ENCODE assay signal across 8 cellular contexts in the genomic region with DNA sequence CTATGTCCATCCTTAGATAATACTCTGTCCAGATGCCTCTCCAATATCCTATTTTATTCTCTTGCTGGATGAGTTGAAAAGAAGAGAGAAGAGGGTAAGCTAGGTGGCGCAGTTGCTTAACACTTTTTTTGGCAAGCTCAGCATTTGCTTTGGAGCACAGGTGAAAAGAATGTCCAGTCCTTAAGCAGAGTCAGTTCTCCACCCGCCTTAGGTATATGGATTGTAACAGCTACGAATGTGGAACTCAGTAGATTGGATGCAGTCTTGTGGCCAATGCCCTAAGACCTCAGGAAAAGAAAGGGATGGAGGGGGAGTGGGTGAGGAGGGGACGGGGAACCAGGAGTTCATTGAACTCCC.
DNase-seq lines count a peak whose midpoint lies in the region; ATAC-seq and TF ChIP-seq lines count a peak whose summit lies in the region.

No MANE protein-coding gene starts in this region.

- TF ChIP-seq CTCF in esophagus muscularis mucosa (IDR thresholded peaks at IDR 0.05) (peak; percentile 39 to 54 (median 44)), thyroid gland (IDR thresholded peaks at IDR 0.05) (peak in 5 of 6 experiments; percentile 22 to 75 (median 63))

- no peak overlapping the region for H3K27ac ChIP-seq in esophagus muscularis mucosa (replicated peaks in 1 of 4)
- peak overlapping the region in 2 of 3 donors; percentile 53 to 55 for H3K27ac ChIP-seq in thyroid gland

- TF ChIP-seq EP300 in esophagus muscularis mucosa (IDR thresholded peaks at IDR 0.05) = no peak

- H3K4me1 ChIP-seq in esophagus muscularis mucosa = peaks cover 13 to 17% (median 16%) of the 10 kb centered on the region in 4 donors
- peaks cover 14% of the 10 kb centered on the region for H3K4me1 ChIP-seq in mucosa of stomach (ENCODE audit: control insufficient read depth, insufficient read depth, low read length)
- H3K4me1 ChIP-seq in thyroid gland = peaks cover 0 to 4% of the 10 kb centered on the region in 2 donors

- 5% methylated on average over 4 of the region's 4 CpGs for WGBS in esophagus muscularis mucosa
- 2 to 4% methylated on average over 4 of the region's 4 CpGs for WGBS in thyroid gland, 2 donors

- H3K36me3 ChIP-seq in esophagus muscularis mucosa = no peaks in the 10 kb centered on the region
- H3K36me3 ChIP-seq in mucosa of stomach (ENCODE audit: control insufficient read depth, insufficient read depth, low read length) = no peaks in the 10 kb centered on the region
- no peaks in the 10 kb centered on the region for H3K36me3 ChIP-seq in thyroid gland

- intact Hi-C loops in esophagus muscularis mucosa (cut with DNase I) (loop anchor here (2.0 kb wide), 1 partner anchor 114 kb away; no protein-coding TSS in a partner anchor), thyroid gland (cut with DNase I) (loop anchor here (5.0 kb wide), 1 partner anchor 114 kb away; no protein-coding TSS in a partner anchor)

- H3K4me3 ChIP-seq in esophagus muscularis mucosa (peak overlapping the region; percentile 53 to 68 (median 55)), mucosa of stomach (ENCODE audit: low read length) (peak overlapping the region; percentile 40), thyroid gland (replicated peaks in 1 of 3) (peak overlapping the region; percentile 9 to 68 (median 56))

- H3K9me3 ChIP-seq in esophagus muscularis mucosa = no peaks in the 10 kb centered on the region
- no peaks in the 10 kb centered on the region for H3K9me3 ChIP-seq in mucosa of stomach (ENCODE audit: control insufficient read depth, low read length)
- H3K9me3 ChIP-seq in thyroid gland = no peaks in the 10 kb centered on the region

- ATAC-seq in GM18907 (IDR thresholded peaks at IDR 0.05; ENCODE audit: unreplicated experiment) (peak; percentile 69), HG03378 (IDR thresholded peaks at IDR 0.05; ENCODE audit: unreplicated experiment) (peak; percentile 63)

- H3K27me3 ChIP-seq in esophagus muscularis mucosa (peaks cover 0 to 63% (median 5%) of the 10 kb centered on the region in 4 donors), mucosa of stomach (ENCODE audit: control insufficient read depth, insufficient read depth, low read length) (no peaks in the 10 kb centered on the region), thyroid gland (no peaks in the 10 kb centered on the region)

- DNase-seq in Ammon's horn (ENCODE audit: low spot score) (peak; percentile 83), NCI-H345 treated with DMSO at 0.1 percent for 48 hours (lab: John Stamatoyannopoulos, UW; ENCODE audit: unreplicated experiment) (peak; percentile 52), esophagus muscularis mucosa (ENCODE audit: extremely low spot score) (no peak), thyroid gland (peak; percentile 71 to 72)
- DNase-seq in activated CD4-positive, alpha-beta T cell treated with anti-CD3 and anti-CD28 coated beads, Interleukin-2, amount 50 U/mL, for 48 hours = peak; percentile 25 to 48

- H3K9ac ChIP-seq in mucosa of stomach (ENCODE audit: low read length) = peak overlapping the region; percentile 67

- TF ChIP-seq POLR2A in esophagus muscularis mucosa (IDR thresholded peaks at IDR 0.05; ENCODE audit: low read depth) (no peak), thyroid gland (IDR thresholded peaks at IDR 0.05) (no peak)

Comparison
In these comparisons a context has a peak if more than half of its experiments do, and no peak if none do; other contexts are left out.
1. H3K27ac ChIP-seq: peak in thyroid gland (2 of 3); none in esophagus muscularis mucosa (0 of 4).
2. Peak in every context shown above with its lines, with median percentiles within 50 percentile points of each other: H3K4me3 ChIP-seq.